In genomic region chr15:89320200-89320599, GRCh38 we compare ENCODE assay signal across 18 cellular contexts. TPM values are rescaled to one million over a fixed set of nuclear protein-coding genes. Genes with fewer than 3 reads are reported as not detected.
A peak's percentile ranks its signal among the peaks of the same experiment; 100 is the strongest.
DNase-seq lines count a peak whose midpoint lies in the region; ATAC-seq and TF ChIP-seq lines count a peak whose summit lies in the region.
"Had no signal": no experiment of that assay in that cellular context is flagged by ENCODE, and none has a peak within 500 bp of the region (broad histone marks: within the 10 kb centered on the region; RNA-seq: fewer than 3 reads in every experiment).

No MANE protein-coding gene starts in this region.

- no peaks in the 10 kb centered on the region for H3K4me1 ChIP-seq in CD8-positive, alpha-beta T cell (ENCODE audit: insufficient read depth, low read length)
- H3K4me1 ChIP-seq in neural progenitor cell, result no peaks in the 10 kb centered on the region

- DNase-seq in activated T-cell treated with anti-CD3 and anti-CD28 coated beads, Interleukin-2, amount 50 U/mL, for 72 hours, result no peak
- DNase-seq in activated T-cell treated with anti-CD3 and anti-CD28 coated beads, Interleukin-2, amount 50 U/mL, for 48 hours, result no peak
- DNase-seq in CD8-positive, alpha-beta T cell, result no peak
- DNase-seq in natural killer cell treated with Interleukin-12 subunit alpha and Interleukin-12 subunit beta and Interleukin-15 and Interleukin-18, amount 100 ng/mL, for 72 hours (ENCODE audit: low spot score), result no peak
- DNase-seq in DMS 273 (lab: John Stamatoyannopoulos, UW; ENCODE audit: unreplicated experiment), result no peak
- no peak for DNase-seq in neural progenitor cell (ENCODE audit: low spot score)
- DNase-seq: DMS79; NCI-H1436 treated with DMSO at 0.1 percent for 48 hours; NCI-H2227 treated with DMSO at 0.1 percent for 48 hours; NCI-H526 treated with DMSO at 0.1 percent for 48 hours; NK-92 treated with Interleukin-12 subunit alpha and Interleukin-12 subunit beta, amount 100 ng/mL, for 24 hours; OCI-M1; RPMI8226 had no signal

- CTCF ChIA-PET in CD8-positive, alpha-beta T cell (lab: Charles Lee), result interaction anchor here (1.5 kb wide), 1 partner anchor 38 kb away, joined by 4 read pairs; no protein-coding TSS in a partner anchor

- no peak overlapping the region for H2AFZ ChIP-seq in neural progenitor cell (replicated peaks)
- H2AFZ ChIP-seq: GM23338 had no signal

- peaks cover 91% of the 10 kb centered on the region for H3K36me3 ChIP-seq in CD8-positive, alpha-beta T cell (ENCODE audit: insufficient read depth, low read length)
- no peaks in the 10 kb centered on the region for H3K36me3 ChIP-seq in neural progenitor cell

- no peak for TF ChIP-seq CTCF in CD8-positive, alpha-beta T cell (IDR thresholded peaks at IDR 0.05)
- TF ChIP-seq CTCF in neural progenitor cell (IDR thresholded peaks at IDR 0.05), result no peak

- H3K9me3 Mint-ChIP-seq in activated T-cell treated with anti-CD3 and anti-CD28 coated beads, Interleukin-2, amount 50 U/mL, for 72 hours, result no peaks in the 10 kb centered on the region
- no peaks in the 10 kb centered on the region for H3K9me3 Mint-ChIP-seq in CD8-positive, alpha-beta T cell
- H3K9me3 Mint-ChIP-seq in activated T-helper 17 cell treated with anti-CD3 and anti-CD28 coated beads, Interleukin-2, amount 50 U/mL, for 72 hours, result no peaks in the 10 kb centered on the region
- no peaks in the 10 kb centered on the region for H3K9me3 Mint-ChIP-seq in natural killer cell treated with Interleukin-12 subunit alpha and Interleukin-12 subunit beta and Interleukin-15 and Interleukin-18, amount 100 ng/mL, for 72 hours
- H3K9me3 Mint-ChIP-seq in neural progenitor cell, result no peaks in the 10 kb centered on the region
- H3K9me3 Mint-ChIP-seq: CD14-positive monocyte, GM23338 had no signal

- H3K9me3 ChIP-seq in CD8-positive, alpha-beta T cell (ENCODE audit: low read length), result no peaks in the 10 kb centered on the region
- no peaks in the 10 kb centered on the region for H3K9me3 ChIP-seq in neural progenitor cell (ENCODE audit: low read depth)

- peaks cover 25% of the 10 kb centered on the region for H3F3A ChIP-seq in neural progenitor cell (ENCODE audit: low read depth)

- no peak overlapping the region for H3K4me3 ChIP-seq in CD8-positive, alpha-beta T cell (ENCODE audit: low read depth, low read length)
- no peak overlapping the region for H3K4me3 ChIP-seq in neural progenitor cell
- H3K4me3 ChIP-seq: GM12878, GM23338 had no signal

- peak overlapping the region; percentile 5 for H3K27ac Mint-ChIP-seq in activated T-cell treated with anti-CD3 and anti-CD28 coated beads, Interleukin-2, amount 50 U/mL, for 72 hours
- peak overlapping the region; percentile 71 for H3K27ac Mint-ChIP-seq in CD8-positive, alpha-beta T cell
- H3K27ac Mint-ChIP-seq in activated T-helper 17 cell treated with anti-CD3 and anti-CD28 coated beads, Interleukin-2, amount 50 U/mL, for 72 hours, result peak overlapping the region; percentile 84
- H3K27ac Mint-ChIP-seq in natural killer cell treated with Interleukin-12 subunit alpha and Interleukin-12 subunit beta and Interleukin-15 and Interleukin-18, amount 100 ng/mL, for 72 hours, result peak overlapping the region; percentile 13 to 48
- no peak overlapping the region for H3K27ac Mint-ChIP-seq in neural progenitor cell
- H3K27ac Mint-ChIP-seq: GM23338 had no signal

- no peak overlapping the region for H3K9ac ChIP-seq in neural progenitor cell

- peaks cover 15% of the 10 kb centered on the region for H3K4me1 Mint-ChIP-seq in activated T-cell treated with anti-CD3 and anti-CD28 coated beads, Interleukin-2, amount 50 U/mL, for 72 hours (ENCODE audit: low read depth)
- H3K4me1 Mint-ChIP-seq in CD8-positive, alpha-beta T cell (ENCODE audit: low read depth), result peaks cover 2% of the 10 kb centered on the region
- H3K4me1 Mint-ChIP-seq in activated T-helper 17 cell treated with anti-CD3 and anti-CD28 coated beads, Interleukin-2, amount 50 U/mL, for 72 hours, result peaks cover 10% of the 10 kb centered on the region
- H3K4me1 Mint-ChIP-seq in natural killer cell treated with Interleukin-12 subunit alpha and Interleukin-12 subunit beta and Interleukin-15 and Interleukin-18, amount 100 ng/mL, for 72 hours (ENCODE audit: low read depth in 2 of 2), result peaks cover 28 to 42% of the 10 kb centered on the region in 2 donors
- no peaks in the 10 kb centered on the region for H3K4me1 Mint-ChIP-seq in neural progenitor cell
- H3K4me1 Mint-ChIP-seq: CD14-positive monocyte, GM23338 had no signal

- no peaks in the 10 kb centered on the region for H3K79me2 ChIP-seq in neural progenitor cell (ENCODE audit: low read depth)

- POLR2A ChIA-PET in CD8-positive, alpha-beta T cell (lab: Charles Lee), result no interaction called here

- no peak for ATAC-seq in activated T-cell treated with anti-CD3 and anti-CD28 coated beads, Interleukin-2, amount 50 U/mL, for 72 hours (replicated peaks in 1 of 2)
- no peak for ATAC-seq in CD8-positive, alpha-beta T cell
- no peak for ATAC-seq in activated T-helper 17 cell treated with anti-CD3 and anti-CD28 coated beads, Interleukin-2, amount 50 U/mL, for 72 hours (replicated peaks)
- no peak for ATAC-seq in natural killer cell treated with Interleukin-12 subunit alpha and Interleukin-12 subunit beta and Interleukin-15 and Interleukin-18, amount 100 ng/mL, for 72 hours
- no peak for ATAC-seq in GM18870 (IDR thresholded peaks at IDR 0.05; ENCODE audit: unreplicated experiment)
- ATAC-seq: GM12878, GM23338 had no signal

- H3K27me3 Mint-ChIP-seq in activated T-cell treated with anti-CD3 and anti-CD28 coated beads, Interleukin-2, amount 50 U/mL, for 72 hours (ENCODE audit: low read depth), result no peaks in the 10 kb centered on the region
- H3K27me3 Mint-ChIP-seq in CD8-positive, alpha-beta T cell (ENCODE audit: low read depth), result no peaks in the 10 kb centered on the region
- no peaks in the 10 kb centered on the region for H3K27me3 Mint-ChIP-seq in activated T-helper 17 cell treated with anti-CD3 and anti-CD28 coated beads, Interleukin-2, amount 50 U/mL, for 72 hours
- H3K27me3 Mint-ChIP-seq in natural killer cell treated with Interleukin-12 subunit alpha and Interleukin-12 subunit beta and Interleukin-15 and Interleukin-18, amount 100 ng/mL, for 72 hours, result no peaks in the 10 kb centered on the region
- H3K27me3 Mint-ChIP-seq in neural progenitor cell (ENCODE audit: insufficient read depth, low read depth), result peaks cover 5% of the 10 kb centered on the region

- H4K20me1 ChIP-seq in neural progenitor cell (ENCODE audit: low read depth), result peaks cover 8% of the 10 kb centered on the region

- H3K36me3 Mint-ChIP-seq in activated T-cell treated with anti-CD3 and anti-CD28 coated beads, Interleukin-2, amount 50 U/mL, for 72 hours (ENCODE audit: insufficient read depth in 2 of 2), result peaks cover 12 to 39% of the 10 kb centered on the region in 2 donors
- peaks cover 96% of the 10 kb centered on the region for H3K36me3 Mint-ChIP-seq in CD8-positive, alpha-beta T cell
- peaks cover 99% of the 10 kb centered on the region for H3K36me3 Mint-ChIP-seq in activated T-helper 17 cell treated with anti-CD3 and anti-CD28 coated beads, Interleukin-2, amount 50 U/mL, for 72 hours (ENCODE audit: low read depth)
- H3K36me3 Mint-ChIP-seq in natural killer cell treated with Interleukin-12 subunit alpha and Interleukin-12 subunit beta and Interleukin-15 and Interleukin-18, amount 100 ng/mL, for 72 hours, result peaks cover 52% of the 10 kb centered on the region
- H3K36me3 Mint-ChIP-seq in neural progenitor cell, result peaks cover 46% of the 10 kb centered on the region

- H3K4me3 Mint-ChIP-seq in activated T-cell treated with anti-CD3 and anti-CD28 coated beads, Interleukin-2, amount 50 U/mL, for 72 hours, result no peak overlapping the region
- no peak overlapping the region for H3K4me3 Mint-ChIP-seq in CD8-positive, alpha-beta T cell
- no peak overlapping the region for H3K4me3 Mint-ChIP-seq in activated T-helper 17 cell treated with anti-CD3 and anti-CD28 coated beads, Interleukin-2, amount 50 U/mL, for 72 hours
- H3K4me3 Mint-ChIP-seq in natural killer cell treated with Interleukin-12 subunit alpha and Interleukin-12 subunit beta and Interleukin-15 and Interleukin-18, amount 100 ng/mL, for 72 hours, result no peak overlapping the region
- H3K4me3 Mint-ChIP-seq in neural progenitor cell, result no peak overlapping the region
- H3K4me3 Mint-ChIP-seq: CD14-positive monocyte, GM23338 had no signal

- intact Hi-C loops in CD8-positive, alpha-beta T cell (cut with DNase I, micrococcal nuclease), result no loop called here

- H3K4me2 ChIP-seq in neural progenitor cell, result no peak overlapping the region
- H3K4me2 ChIP-seq: GM23338 had no signal

- H3K27me3 ChIP-seq in CD8-positive, alpha-beta T cell (ENCODE audit: insufficient read depth, low read length), result no peaks in the 10 kb centered on the region
- no peaks in the 10 kb centered on the region for H3K27me3 ChIP-seq in neural progenitor cell

- H3K27ac ChIP-seq in CD8-positive, alpha-beta T cell (ENCODE audit: low read depth, low read length), result no peak overlapping the region
- H3K27ac ChIP-seq in neural progenitor cell, result no peak overlapping the region

RNA-seq across cellular contexts. Expression of gene POLG, which starts 14.4 kb away (rescaled TPM):
- 10 to 100 TPM; 71.5 to 74.1 TPM for total RNA-seq in activated T-cell treated with anti-CD3 and anti-CD28 coated beads, Interleukin-2, amount 50 U/mL, for 72 hours
- total RNA-seq in CD8-positive, alpha-beta T cell, result 100 to 1,000 TPM; 147 to 158 TPM
- 10 to 100 TPM; 76.9 to 89.7 TPM for total RNA-seq in activated T-helper 17 cell treated with anti-CD3 and anti-CD28 coated beads, Interleukin-2, amount 50 U/mL, for 72 hours
- total RNA-seq in natural killer cell treated with Interleukin-12 subunit alpha and Interleukin-12 subunit beta and Interleukin-15 and Interleukin-18, amount 100 ng/mL, for 72 hours, result 100 to 1,000 TPM; 169 to 184 TPM
- 25.2 and 43.5 TPM in 2 replicates for total RNA-seq in neural progenitor cell (ENCODE audit: low replicate concordance)
